In the genomic region with DNA sequence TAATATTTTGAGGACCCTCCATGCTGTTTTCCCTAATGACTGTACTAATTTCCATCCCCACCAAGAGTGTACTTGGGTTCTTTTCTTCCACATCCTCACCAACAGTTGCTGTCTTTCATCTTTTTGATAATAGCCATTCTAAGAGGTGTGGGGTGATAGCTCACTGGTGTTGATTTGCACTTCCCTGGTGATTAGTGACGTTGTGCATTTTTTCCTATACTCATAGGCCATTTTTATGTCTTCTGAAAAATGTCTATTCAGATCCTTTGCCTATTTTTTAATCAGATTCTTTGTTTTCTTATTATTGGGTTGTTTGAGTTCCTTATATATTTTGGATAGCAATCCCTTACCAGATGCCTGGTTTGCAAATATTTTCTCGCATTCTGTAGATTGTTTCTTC, we compare ENCODE assay signal across 8 cellular contexts.
"Had no signal": no experiment of that assay in that cellular context is flagged by ENCODE, and none has a peak within 500 bp of the region (broad histone marks: within the 10 kb centered on the region; RNA-seq: fewer than 3 reads in every experiment).

No MANE protein-coding gene starts in this region.

- H3K9me3 Mint-ChIP-seq: HFFc6, IgD-negative memory B cell had no signal

- H3K27ac ChIP-seq: GM23248, HL-60 had no signal

- H3K4me3 Mint-ChIP-seq: HFFc6, IgD-negative memory B cell had no signal

- H3K4me3 ChIP-seq: GM23248, HAP-1 had no signal

- H3K4me1 ChIP-seq: HAP-1 had no signal

- DNase-seq: GM23248, GOT3, H7, HFFc6 had no signal

- FAIRE-seq: HepG2 had no signal

- ATAC-seq: HepG2 had no signal

- H3K27ac Mint-ChIP-seq: HFFc6, IgD-negative memory B cell had no signal

- H3K9ac ChIP-seq: GM23248 had no signal

- H3K36me3 ChIP-seq: HAP-1 had no signal

- H2AFZ ChIP-seq: GM23248 had no signal

- H3K36me3 Mint-ChIP-seq: IgD-negative memory B cell had no signal

- H3K9me3 ChIP-seq: HAP-1 had no signal
